Comparison of ENCODE assay signal across 25 cellular contexts in the genomic region with DNA sequence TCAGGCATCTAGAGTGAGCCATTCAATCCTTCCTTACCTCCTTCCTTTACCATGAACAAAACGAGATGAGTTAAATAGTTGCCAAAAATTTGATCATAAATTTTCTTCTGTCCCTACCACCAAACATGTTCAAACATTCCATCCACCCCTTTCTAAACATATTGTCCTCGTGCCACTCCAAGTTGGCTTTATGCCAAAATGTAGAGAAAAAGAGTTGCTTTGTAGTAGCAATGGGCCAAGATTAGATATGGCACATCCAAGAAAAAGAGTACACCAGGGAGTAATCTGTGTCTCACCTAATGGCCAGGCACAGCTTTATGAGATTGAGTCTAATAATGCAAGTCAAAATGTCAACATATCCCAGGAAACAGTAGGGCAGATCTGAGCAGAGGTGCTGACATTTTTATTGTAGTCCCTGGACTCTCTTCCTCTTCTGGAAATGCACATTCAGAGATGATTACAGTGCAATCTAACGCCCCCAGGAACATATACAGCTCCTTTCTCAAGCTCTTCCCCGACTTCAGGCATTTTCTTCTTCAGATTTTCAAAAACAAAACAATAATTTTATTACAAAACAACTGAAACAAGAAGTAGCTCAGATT. TPM values are rescaled to one million over a fixed set of nuclear protein-coding genes. Genes with fewer than 3 reads are reported as not detected.
DNase-seq lines count a peak whose midpoint lies in the region; ATAC-seq, FAIRE-seq and TF ChIP-seq lines count a peak whose summit lies in the region.
"Had no signal": no experiment of that assay in that cellular context is flagged by ENCODE, and none has a peak within 500 bp of the region (broad histone marks: within the 10 kb centered on the region; RNA-seq: fewer than 3 reads in every experiment).

No MANE protein-coding gene starts in this region.

- 11 to 31% (median 21%) methylated on average over 4 of the region's 4 CpGs for WGBS in small intestine, 3 donors

- H3K4me1 ChIP-seq in small intestine (ENCODE audit: control insufficient read depth in 2 of 2, insufficient read depth in 1 of 2, low read depth in 1 of 2, low read length in 1 of 2), result peaks cover 6 to 8% of the 10 kb centered on the region in 2 donors

- no peaks in the 10 kb centered on the region for H3K27me3 ChIP-seq in small intestine (ENCODE audit: control insufficient read depth in 2 of 2, insufficient read depth in 2 of 2, low read length in 2 of 2)

- no peak overlapping the region for H3K27ac ChIP-seq in small intestine (ENCODE audit: low read depth in 1 of 2, low read length in 1 of 2)
- H3K27ac ChIP-seq: KMS-11 had no signal

- TF ChIP-seq CTCF in fibroblast of mammary gland (conservative IDR thresholded peaks at IDR 0.05; ENCODE audit: control insufficient read depth, insufficient read depth, low read depth, low read length), result no peak

- no peak for FAIRE-seq in small intestine (lab: Jason Lieb, UNC)
- FAIRE-seq: H54 had no signal

- ATAC-seq in HG03565 (IDR thresholded peaks at IDR 0.05; ENCODE audit: unreplicated experiment), result no peak
- ATAC-seq: left lobe of liver; stimulated activated naive CD8-positive, alpha-beta T cell treated with anti-CD3 and anti-CD28 coated beads, Interleukin-15, amount 100 ng/mL, for 72 hours; T-helper 17 cell had no signal

- no peaks in the 10 kb centered on the region for H3K9me3 ChIP-seq in small intestine (ENCODE audit: control insufficient read depth, low read depth)

- DNase-seq in NCI-H748 (lab: John Stamatoyannopoulos, UW; ENCODE audit: unreplicated experiment), result peak; percentile 52
- no peak for DNase-seq in NCI-H748 treated with DMSO at 0.1 percent for 48 hours (lab: John Stamatoyannopoulos, UW)
- peak; percentile 10 for DNase-seq in NCI-H1105 (lab: John Stamatoyannopoulos, UW)
- peak; percentile 24 for DNase-seq in fibroblast of mammary gland (ENCODE audit: low read depth)
- DNase-seq in small intestine, result peak; percentile 26
- no peak for DNase-seq in T1000 (lab: John Stamatoyannopoulos, UW)
- DNase-seq in C1 segment of cervical spinal cord (lab: John Stamatoyannopoulos, UW), result no peak
- DNase-seq: activated CD4-positive, alpha-beta T cell treated with anti-CD3 and anti-CD28 coated beads for 4 hours; activated naive CD4-positive, alpha-beta T cell; activated T-cell treated with anti-CD3 and anti-CD28 coated beads, Interleukin-2, amount 50 U/mL, for 24 hours; DMS79; GF-D8; mesenchymal stem cell; NCI-H1694 treated with DMSO at 0.1 percent for 48 hours; NCI-H774; nucleus accumbens; RPMI8226; stimulated activated naive CD8-positive, alpha-beta T cell treated with anti-CD3 and anti-CD28 coated beads, Interleukin-15, amount 100 ng/mL, for 72 hours; T-helper 17 cell had no signal

- no peak overlapping the region for H3K4me3 ChIP-seq in fibroblast of mammary gland (ENCODE audit: control insufficient read depth, low read depth, low read length)
- H3K4me3 ChIP-seq in small intestine (ENCODE audit: low read depth in 1 of 2, low read length in 2 of 2), result no peak overlapping the region

- H3K36me3 ChIP-seq in small intestine (ENCODE audit: control insufficient read depth in 2 of 2, insufficient read depth in 2 of 2, low read length in 2 of 2), result no peaks in the 10 kb centered on the region

RNA-seq across cellular contexts. Expression of a gene that starts 5.7 kb away (rescaled TPM):
- not detected for polyA plus RNA-seq in small intestine
- polyA plus RNA-seq: adipose tissue had no signal

RNA-seq across cellular contexts. Expression of a gene that starts 19.5 kb away (rescaled TPM):
- not detected for polyA plus RNA-seq in small intestine
- polyA plus RNA-seq: adipose tissue, thymus had no signal

Comparison
In these comparisons a context has a peak if more than half of its experiments do, and no peak if none do; other contexts are left out.
1. DNase-seq: peak in NCI-H748 (single experiment), NCI-H1105 (single experiment), fibroblast of mammary gland (single experiment) and small intestine (single experiment); none in NCI-H748 treated with DMSO at 0.1 percent for 48 hours (single experiment), T1000 (single experiment) and C1 segment of cervical spinal cord (0 of 14).